In the genomic region with DNA sequence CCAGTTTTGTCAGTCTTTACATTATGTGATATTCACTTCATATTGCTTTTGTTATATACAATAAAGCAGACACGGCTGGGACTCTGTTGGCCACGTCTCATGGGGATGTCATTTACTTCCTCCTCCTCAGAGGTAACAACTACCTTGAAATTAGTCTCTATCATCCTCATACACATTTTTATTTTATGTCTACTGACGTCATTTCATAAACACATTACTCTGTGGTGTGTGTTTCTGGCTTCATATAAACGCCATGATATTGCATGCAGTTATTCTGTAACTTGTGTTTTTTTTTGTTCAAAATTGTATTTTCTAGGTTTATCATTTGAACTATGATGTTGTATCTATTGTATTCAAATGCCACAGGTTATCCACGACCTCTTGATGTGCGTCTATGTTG, we compare ENCODE assay signal across 40 cellular contexts. TPM values are rescaled to one million over a fixed set of nuclear protein-coding genes. Genes with fewer than 3 reads are reported as not detected.
"Had no signal": no experiment of that assay in that cellular context is flagged by ENCODE, and none has a peak within 500 bp of the region (broad histone marks: within the 10 kb centered on the region; RNA-seq: fewer than 3 reads in every experiment).

No MANE protein-coding gene starts in this region.

- H3K27me3 Mint-ChIP-seq: activated naive CD4-positive, alpha-beta T cell treated with anti-CD3 and anti-CD28 coated beads, Interleukin-2, amount 50 U/mL, for 24 hours; activated naive CD8-positive, alpha-beta T cell had no signal

- ATAC-seq: activated naive CD4-positive, alpha-beta T cell treated with anti-CD3 and anti-CD28 coated beads, Interleukin-2, amount 50 U/mL, for 72 hours; activated naive CD8-positive, alpha-beta T cell treated with anti-CD3 and anti-CD28 coated beads, Interleukin-2, amount 50 U/mL, for 24 hours; activated T-cell treated with anti-CD3 and anti-CD28 coated beads, Interleukin-2, amount 50 U/mL, for 4 hours; activated T-cell treated with anti-CD3 and anti-CD28 coated beads, Interleukin-2, amount 50 U/mL, for 72 hours; activated T-helper 17 cell treated with anti-CD3 and anti-CD28 coated beads, Interleukin-2, amount 50 U/mL, for 72 hours; body of pancreas had no signal

- H3K9me3 ChIP-seq: adrenal gland, ascending aorta, body of pancreas, breast epithelium had no signal

- H3K4me1 ChIP-seq: adrenal gland, ascending aorta, body of pancreas, breast epithelium had no signal

- H3K27ac Mint-ChIP-seq: activated naive CD4-positive, alpha-beta T cell treated with anti-CD3 and anti-CD28 coated beads for 36 hours; activated naive CD4-positive, alpha-beta T cell treated with anti-CD3 and anti-CD28 coated beads, Interleukin-2, amount 10 ng/mL, durations not matched to agents 7 days and 5 days; activated naive CD4-positive, alpha-beta T cell treated with anti-CD3 and anti-CD28 coated beads, Interleukin-2, amount 50 U/mL, for 24 hours; activated naive CD4-positive, alpha-beta T cell treated with anti-CD3 and anti-CD28 coated beads, Interleukin-2, amount 50 U/mL, for 72 hours; activated naive CD8-positive, alpha-beta T cell; activated naive CD8-positive, alpha-beta T cell treated with anti-CD3 and anti-CD28 coated beads for 36 hours; activated naive CD8-positive, alpha-beta T cell treated with anti-CD3 and anti-CD28 coated beads, Interleukin-2, amount 10 ng/mL, durations not matched to agents 7 days and 5 days; activated naive CD8-positive, alpha-beta T cell treated with anti-CD3 and anti-CD28 coated beads, Interleukin-2, amount 50 U/mL, for 24 hours; activated T-cell treated with anti-CD3 and anti-CD28 coated beads, Interleukin-2, amount 50 U/mL, for 24 hours; activated T-cell treated with anti-CD3 and anti-CD28 coated beads, Interleukin-2, amount 50 U/mL, for 72 hours; activated T-helper 1 cell treated with anti-CD3 and anti-CD28 coated beads, Interleukin-12 subunit alpha, Interleukin-12 subunit beta, Interleukin-2, Interleukin-4 antibody, amounts not matched to agents 30 ng/mL and 10 ng/mL and 1 ng/mL, durations not matched to agents 14 hours and 24 hours and 36 hours; activated T-helper 17 cell treated with anti-CD3 and anti-CD28 coated beads, Interleukin-2, amount 50 U/mL, for 72 hours; activated T-helper 2 cell treated with anti-CD3 and anti-CD28 coated beads, Interferon-gamma antibody, Interleukin-2, Interleukin-4, amounts not matched to agents 10 μg/mL and 5 μg/mL and 100 μg/mL, durations not matched to agents 14 hours and 24 hours and 36 hours; brain had no signal

- FAIRE-seq: astrocyte, bronchial epithelial cell had no signal

- H3K4me1 Mint-ChIP-seq: brain had no signal

- H3K27ac ChIP-seq: adrenal gland, ascending aorta, body of pancreas, brain microvascular endothelial cell, breast epithelium, cardiac muscle cell had no signal

- DNase-seq: activated effector memory CD4-positive, alpha-beta T cell treated with anti-CD3 and anti-CD28 coated beads, Interleukin-2, amount 50 U/mL, for 16 hours; activated effector memory CD4-positive, alpha-beta T cell treated with Interleukin-2 at 50 U/mL for 16 hours; activated gamma-delta T cell; activated gamma-delta T cell treated with Interleukin-2 at 50 U/mL for 16 hours; activated naive CD4-positive, alpha-beta T cell; activated naive CD4-positive, alpha-beta T cell treated with anti-CD3 and anti-CD28 coated beads for 36 hours; activated naive CD4-positive, alpha-beta T cell treated with anti-CD3 and anti-CD28 coated beads, Interleukin-2, amount 10 ng/mL, durations not matched to agents 7 days and 5 days; activated naive CD4-positive, alpha-beta T cell treated with anti-CD3 and anti-CD28 coated beads, Interleukin-2, amount 50 U/mL, for 16 hours; activated naive CD4-positive, alpha-beta T cell treated with Interleukin-2 at 50 U/mL for 16 hours; activated naive CD8-positive, alpha-beta T cell treated with anti-CD3 and anti-CD28 coated beads for 36 hours; activated naive CD8-positive, alpha-beta T cell treated with anti-CD3 and anti-CD28 coated beads, Interleukin-2, amount 10 ng/mL, durations not matched to agents 7 days and 5 days; activated naive CD8-positive, alpha-beta T cell treated with anti-CD3 and anti-CD28 coated beads, Interleukin-2, amount 50 U/mL, for 24 hours; activated T-cell treated with anti-CD3 and anti-CD28 coated beads, Interleukin-2, amount 50 U/mL, for 1 hour; activated T-cell treated with anti-CD3 and anti-CD28 coated beads, Interleukin-2, amount 50 U/mL, for 24 hours; activated T-cell treated with anti-CD3 and anti-CD28 coated beads, Interleukin-2, amount 50 U/mL, for 4 hours; activated T-cell treated with anti-CD3 and anti-CD28 coated beads, Interleukin-2, amount 50 U/mL, for 72 hours; amniotic stem cell; amygdala; anterior cingulate cortex; aorta; body of pancreas; brain microvascular endothelial cell; caudate nucleus; central memory CD4-positive, alpha-beta T cell; cerebellar nuclear complex had no signal

- H3K36me3 Mint-ChIP-seq: activated naive CD4-positive, alpha-beta T cell treated with anti-CD3 and anti-CD28 coated beads, Interleukin-2, amount 10 ng/mL, durations not matched to agents 7 days and 5 days; activated naive CD4-positive, alpha-beta T cell treated with anti-CD3 and anti-CD28 coated beads, Interleukin-2, amount 50 U/mL, for 24 hours; activated naive CD4-positive, alpha-beta T cell treated with anti-CD3 and anti-CD28 coated beads, Interleukin-2, amount 50 U/mL, for 72 hours; activated naive CD8-positive, alpha-beta T cell; activated naive CD8-positive, alpha-beta T cell treated with anti-CD3 and anti-CD28 coated beads for 36 hours; activated naive CD8-positive, alpha-beta T cell treated with anti-CD3 and anti-CD28 coated beads, Interleukin-2, amount 10 ng/mL, durations not matched to agents 7 days and 5 days; brain had no signal

- H3K36me3 ChIP-seq: adrenal gland, ascending aorta, brain microvascular endothelial cell, breast epithelium, cardiac muscle cell had no signal

- H3K27me3 ChIP-seq: ascending aorta, body of pancreas, brain microvascular endothelial cell had no signal

- H3K4me3 ChIP-seq: adrenal gland, ascending aorta, body of pancreas, breast epithelium, cardiac muscle cell had no signal

- H3K9me3 Mint-ChIP-seq: activated naive CD4-positive, alpha-beta T cell treated with anti-CD3 and anti-CD28 coated beads for 36 hours; activated naive CD4-positive, alpha-beta T cell treated with anti-CD3 and anti-CD28 coated beads, Interleukin-2, amount 10 ng/mL, durations not matched to agents 7 days and 5 days; activated naive CD4-positive, alpha-beta T cell treated with anti-CD3 and anti-CD28 coated beads, Interleukin-2, amount 50 U/mL, for 24 hours; activated naive CD8-positive, alpha-beta T cell treated with anti-CD3 and anti-CD28 coated beads for 36 hours; activated naive CD8-positive, alpha-beta T cell treated with anti-CD3 and anti-CD28 coated beads, Interleukin-2, amount 10 ng/mL, durations not matched to agents 7 days and 5 days; activated naive CD8-positive, alpha-beta T cell treated with anti-CD3 and anti-CD28 coated beads, Interleukin-2, amount 50 U/mL, for 24 hours; activated T-cell treated with anti-CD3 and anti-CD28 coated beads, Interleukin-2, amount 50 U/mL, for 4 hours; activated T-cell treated with anti-CD3 and anti-CD28 coated beads, Interleukin-2, amount 50 U/mL, for 72 hours; activated T-helper 1 cell treated with anti-CD3 and anti-CD28 coated beads, Interleukin-12 subunit alpha, Interleukin-12 subunit beta, Interleukin-2, Interleukin-4 antibody, amounts not matched to agents 30 ng/mL and 10 ng/mL and 1 ng/mL, durations not matched to agents 14 hours and 24 hours and 36 hours; activated T-helper 17 cell treated with anti-CD3 and anti-CD28 coated beads, Interleukin-2, amount 50 U/mL, for 72 hours; activated T-helper 2 cell treated with anti-CD3 and anti-CD28 coated beads, Interferon-gamma antibody, Interleukin-2, Interleukin-4, amounts not matched to agents 10 μg/mL and 5 μg/mL and 100 μg/mL, durations not matched to agents 14 hours and 24 hours and 36 hours; central memory CD8-positive, alpha-beta T cell had no signal

- H3K4me3 Mint-ChIP-seq: activated naive CD4-positive, alpha-beta T cell treated with anti-CD3 and anti-CD28 coated beads for 36 hours; activated naive CD4-positive, alpha-beta T cell treated with anti-CD3 and anti-CD28 coated beads, Interleukin-2, amount 10 ng/mL, durations not matched to agents 7 days and 5 days; activated naive CD4-positive, alpha-beta T cell treated with anti-CD3 and anti-CD28 coated beads, Interleukin-2, amount 50 U/mL, for 24 hours; activated naive CD8-positive, alpha-beta T cell; activated naive CD8-positive, alpha-beta T cell treated with anti-CD3 and anti-CD28 coated beads for 36 hours; activated naive CD8-positive, alpha-beta T cell treated with anti-CD3 and anti-CD28 coated beads, Interleukin-2, amount 10 ng/mL, durations not matched to agents 7 days and 5 days; activated naive CD8-positive, alpha-beta T cell treated with anti-CD3 and anti-CD28 coated beads, Interleukin-2, amount 50 U/mL, for 24 hours; activated T-cell treated with anti-CD3 and anti-CD28 coated beads, Interleukin-2, amount 50 U/mL, for 24 hours; activated T-cell treated with anti-CD3 and anti-CD28 coated beads, Interleukin-2, amount 50 U/mL, for 4 hours; activated T-cell treated with anti-CD3 and anti-CD28 coated beads, Interleukin-2, amount 50 U/mL, for 72 hours; activated T-helper 1 cell treated with anti-CD3 and anti-CD28 coated beads, Interleukin-12 subunit alpha, Interleukin-12 subunit beta, Interleukin-2, Interleukin-4 antibody, amounts not matched to agents 30 ng/mL and 10 ng/mL and 1 ng/mL, durations not matched to agents 14 hours and 24 hours and 36 hours; activated T-helper 17 cell treated with anti-CD3 and anti-CD28 coated beads, Interleukin-2, amount 50 U/mL, for 72 hours; brain; central memory CD8-positive, alpha-beta T cell had no signal

RNA-seq across cellular contexts. Expression of a gene that starts 13.4 kb away (rescaled TPM):
- total RNA-seq: bronchial epithelial cell, chondrocyte had no signal
